Comparison of ENCODE assay signal across 9 cellular contexts in the genomic region with DNA sequence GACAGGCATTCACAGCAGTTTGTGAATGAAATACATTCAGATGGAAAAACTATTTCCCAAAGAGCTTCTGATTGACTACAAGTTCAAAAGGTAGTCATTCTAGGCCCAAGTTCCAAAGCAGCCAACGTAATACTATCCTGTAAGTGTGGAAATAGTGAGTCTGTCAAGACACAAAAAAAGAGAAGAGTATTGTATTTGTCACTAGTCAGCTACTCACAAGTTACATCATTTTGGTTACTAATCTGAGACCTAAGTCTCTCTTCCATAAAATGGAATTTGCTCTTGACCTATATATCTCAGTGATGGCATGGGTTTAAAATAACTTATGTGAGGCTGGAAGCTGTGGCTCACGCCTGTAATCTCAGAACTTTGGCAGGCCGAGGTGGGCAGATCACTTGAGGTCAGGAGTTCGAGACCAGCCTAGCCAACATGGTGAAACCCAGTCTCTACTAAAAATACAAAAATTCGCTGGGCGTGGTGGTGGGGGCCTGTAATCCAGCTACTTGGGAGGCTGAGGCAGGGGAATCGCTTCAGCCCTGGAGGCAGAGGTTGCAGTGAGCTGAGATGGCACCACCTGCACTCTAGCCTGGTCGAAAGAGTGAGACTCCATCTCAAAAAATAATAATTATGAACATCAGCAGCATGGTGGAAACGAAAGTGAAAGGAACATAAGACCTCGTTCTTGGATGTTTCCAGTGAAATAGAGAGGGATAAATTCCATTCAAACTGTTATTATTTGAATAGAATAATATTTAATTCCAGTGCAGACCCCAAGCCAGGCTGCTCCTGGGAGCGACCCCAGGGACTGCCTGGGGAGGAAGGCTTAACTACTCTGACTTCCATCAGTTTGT. TPM values are rescaled to one million over a fixed set of nuclear protein-coding genes. Genes with fewer than 3 reads are reported as not detected.
DNase-seq lines count a peak whose midpoint lies in the region; ATAC-seq and TF ChIP-seq lines count a peak whose summit lies in the region.
"Had no signal": no experiment of that assay in that cellular context is flagged by ENCODE, and none has a peak within 500 bp of the region (broad histone marks: within the 10 kb centered on the region; RNA-seq: fewer than 3 reads in every experiment).

No MANE protein-coding gene starts in this region.

- H3K36me3 ChIP-seq in CD4-positive, CD25-positive, alpha-beta regulatory T cell (ENCODE audit: control insufficient read depth, insufficient read depth, low read length), result no peaks in the 10 kb centered on the region
- H3K36me3 ChIP-seq in OCI-LY3 (replicated peaks; ENCODE audit: low read depth, low read length) (peaks cover 5% of the 10 kb centered on the region), neutrophil (no peaks in the 10 kb centered on the region)

- in situ Hi-C loops in KBM-7 (cut with MboI; ENCODE audit: low pct_unique_long_range_greater_than_20kb, low sequenced_read_pairs), result no loop called here

- TF ChIP-seq CTCF in OCI-LY3 (IDR thresholded peaks at IDR 0.05; ENCODE audit: low read depth, low read length) (no peak), choroid plexus epithelial cell (conservative IDR thresholded peaks at IDR 0.05; ENCODE audit: low read depth, low read length) (no peak), neutrophil (IDR thresholded peaks at IDR 0.05) (no peak)

- peak overlapping the region; percentile 100 for H3K4me2 ChIP-seq in OCI-LY3 (ENCODE audit: low read length)

- H2AFZ ChIP-seq in OCI-LY3 (ENCODE audit: low read depth, low read length), result no peak overlapping the region

- no peaks in the 10 kb centered on the region for H3K9me3 ChIP-seq in CD4-positive, CD25-positive, alpha-beta regulatory T cell (ENCODE audit: control insufficient read depth in 2 of 2, low read length in 2 of 2)
- no peaks in the 10 kb centered on the region for H3K9me3 ChIP-seq in OCI-LY3 (ENCODE audit: insufficient read depth, low read length)
- H3K9me3 ChIP-seq in neutrophil, result no peaks in the 10 kb centered on the region

- H3K4me3 Mint-ChIP-seq in CD4-positive, CD25-positive, alpha-beta regulatory T cell, result peak overlapping the region; percentile 95 to 99 (median 97)

- H4K20me1 ChIP-seq in OCI-LY3 (ENCODE audit: insufficient read depth, low read length), result peaks cover 36% of the 10 kb centered on the region

- no peaks in the 10 kb centered on the region for H3K27me3 ChIP-seq in CD4-positive, CD25-positive, alpha-beta regulatory T cell (ENCODE audit: control insufficient read depth, insufficient read depth, low read length)
- H3K27me3 ChIP-seq in OCI-LY3 (ENCODE audit: low read depth, low read length) (no peaks in the 10 kb centered on the region), neutrophil (no peaks in the 10 kb centered on the region)

- peak overlapping the region; percentile 53 for H3K9ac ChIP-seq in OCI-LY3 (ENCODE audit: low read length)

- peak overlapping the region; percentile 85 to 93 (median 93) for H3K27ac Mint-ChIP-seq in CD4-positive, CD25-positive, alpha-beta regulatory T cell

- H3K79me2 ChIP-seq in OCI-LY3 (ENCODE audit: low read length), result peaks cover 91% of the 10 kb centered on the region

- peaks cover 7% of the 10 kb centered on the region for H3K27me3 Mint-ChIP-seq in CD4-positive, CD25-positive, alpha-beta regulatory T cell

- peak overlapping the region; percentile 98 for H3K27ac ChIP-seq in CD4-positive, CD25-positive, alpha-beta regulatory T cell (ENCODE audit: insufficient read depth, low read length, poor library complexity, severe bottlenecking)
- H3K27ac ChIP-seq in OCI-LY3 (ENCODE audit: low read length) (no peak overlapping the region), neutrophil (peak overlapping the region; percentile 65)

- H3K36me3 Mint-ChIP-seq in CD4-positive, CD25-positive, alpha-beta regulatory T cell, result peaks cover 5% of the 10 kb centered on the region

- peak in 2 of 3 donors; percentile 26 to 61 for DNase-seq in CD4-positive, CD25-positive, alpha-beta regulatory T cell
- DNase-seq in choroid plexus epithelial cell (ENCODE audit: low read depth), result peak; percentile 49
- DNase-seq in retina, result no peak
- DNase-seq in SIG-M5 treated with dmso at 0.1 percent for 504 hours (lab: John Stamatoyannopoulos, UW; ENCODE audit: unreplicated experiment), result no peak
- DNase-seq in KBM-7, result no peak
- DNase-seq: activated CD4-positive, CD25-positive, alpha-beta regulatory T cell had no signal

- no peak for ATAC-seq in CD4-positive, CD25-positive, alpha-beta regulatory T cell (ENCODE audit: low read depth in 2 of 2)
- no peak for ATAC-seq in HG03521 (IDR thresholded peaks at IDR 0.05; ENCODE audit: unreplicated experiment)

- H3K4me1 ChIP-seq in CD4-positive, CD25-positive, alpha-beta regulatory T cell (ENCODE audit: control insufficient read depth, insufficient read depth, low read length, poor library complexity, severe bottlenecking), result peaks cover 37% of the 10 kb centered on the region
- H3K4me1 ChIP-seq in OCI-LY3 (ENCODE audit: low read length), result peaks cover 24% of the 10 kb centered on the region
- peaks cover 35 to 40% of the 10 kb centered on the region in 2 experiments for H3K4me1 ChIP-seq in neutrophil (ENCODE audit: control insufficient read depth in 1 of 2, insufficient read depth in 1 of 2, low read depth in 1 of 2, low read length in 1 of 2)

- peaks cover 36 to 77% (median 47%) of the 10 kb centered on the region in 4 donors for H3K4me1 Mint-ChIP-seq in CD4-positive, CD25-positive, alpha-beta regulatory T cell

- H3K4me3 ChIP-seq in CD4-positive, CD25-positive, alpha-beta regulatory T cell (ENCODE audit: low read depth, low read length), result peak overlapping the region; percentile 90
- H3K4me3 ChIP-seq in OCI-LY3 (ENCODE audit: low read length) (peak overlapping the region; percentile 95), choroid plexus epithelial cell (ENCODE audit: low read depth, low read length) (peak overlapping the region; percentile 37), neutrophil (ENCODE audit: low read depth in 1 of 2, low read length in 1 of 2) (peak overlapping the region; percentile 48 to 62)

- H3K9me3 Mint-ChIP-seq in CD4-positive, CD25-positive, alpha-beta regulatory T cell, result no peaks in the 10 kb centered on the region

RNA-seq across cellular contexts. Expression of gene CMC2, which starts 2.9 kb away (rescaled TPM):
- 78.1 TPM for total RNA-seq in CD4-positive, CD25-positive, alpha-beta regulatory T cell
- 100 to 1,000 TPM; 158 to 210 (median 173) TPM for polyA plus RNA-seq in CD4-positive, CD25-positive, alpha-beta regulatory T cell

RNA-seq across cellular contexts. Expression of gene CENPN, which starts 3.2 kb away (rescaled TPM):
- total RNA-seq in CD4-positive, CD25-positive, alpha-beta regulatory T cell, result 13.5 TPM
- 10 to 100 TPM in 1 of 4 donors, 1 to 10 TPM in 3; 3.4 to 11.6 (median 6.8) TPM for polyA plus RNA-seq in CD4-positive, CD25-positive, alpha-beta regulatory T cell

RNA-seq across cellular contexts. Expression of gene ATMIN, which starts 31.8 kb away (rescaled TPM):
- total RNA-seq in CD4-positive, CD25-positive, alpha-beta regulatory T cell, result 32.7 TPM
- polyA plus RNA-seq in CD4-positive, CD25-positive, alpha-beta regulatory T cell, result 10 to 100 TPM; 25.9 to 42.9 (median 32.0) TPM

Comparison
In these comparisons a context has a peak if more than half of its experiments do, and no peak if none do; other contexts are left out.
1. DNase-seq: peak in CD4-positive, CD25-positive, alpha-beta regulatory T cell (2 of 3) and choroid plexus epithelial cell (single experiment); none in retina (single experiment), SIG-M5 treated with dmso at 0.1 percent for 504 hours (single experiment) and KBM-7 (single experiment).
2. H3K4me3 ChIP-seq: peak in every context shown above with its lines; median percentile 95 in OCI-LY3; 90 in CD4-positive, CD25-positive, alpha-beta regulatory T cell; 55 in neutrophil; 37 in choroid plexus epithelial cell.